In genomic region chr1:34055828-34056227, GRCh38 we compare ENCODE assay signal across 30 cellular contexts.
"Had no signal": no experiment of that assay in that cellular context is flagged by ENCODE, and none has a peak within 500 bp of the region (broad histone marks: within the 10 kb centered on the region; RNA-seq: fewer than 3 reads in every experiment).

No MANE protein-coding gene starts in this region.

- H3K27ac ChIP-seq: ascending aorta, cardiac muscle cell, WERI-Rb-1 had no signal

- H3K36me3 ChIP-seq: ascending aorta, cardiac muscle cell, WERI-Rb-1 had no signal

- H3K4me1 ChIP-seq: ascending aorta had no signal

- ATAC-seq: activated CD4-positive, alpha-beta T cell treated with anti-CD3 and anti-CD28 coated beads for 36 hours; activated CD4-positive, CD25-positive, alpha-beta regulatory T cell treated with anti-CD3 and anti-CD28 coated beads, Interleukin-2, amount 50 U/mL, for 24 hours; activated CD8-positive, alpha-beta memory T cell treated with anti-CD3 and anti-CD28 coated beads, Interleukin-2, amount 10 ng/mL, durations not matched to agents 7 days and 5 days; activated CD8-positive, alpha-beta T cell treated with anti-CD3 and anti-CD28 coated beads, Interleukin-2, amount 10 ng/mL, durations not matched to agents 7 days and 5 days; activated naive CD8-positive, alpha-beta T cell treated with anti-CD3 and anti-CD28 coated beads, Interleukin-2, amount 50 U/mL, for 24 hours; WTC11 had no signal

- H3K4me3 ChIP-seq: ascending aorta, cardiac muscle cell had no signal

- H3K9me3 ChIP-seq: ascending aorta had no signal

- DNase-seq: activated CD4-positive, alpha-beta memory T cell treated with anti-CD3 and anti-CD28 coated beads, Interleukin-2, amount 10 ng/mL, durations not matched to agents 7 days and 5 days; activated CD4-positive, alpha-beta T cell treated with anti-CD3 and anti-CD28 coated beads for 1 hour; activated CD4-positive, alpha-beta T cell treated with anti-CD3 and anti-CD28 coated beads for 36 hours; activated CD4-positive, alpha-beta T cell treated with anti-CD3 and anti-CD28 coated beads for 48 hours; activated CD4-positive, alpha-beta T cell treated with anti-CD3 and anti-CD28 coated beads, Interleukin-2, amount 10 ng/mL, durations not matched to agents 7 days and 5 days; activated CD4-positive, alpha-beta T cell treated with anti-CD3 and anti-CD28 coated beads, Interleukin-2, amount 50 U/mL, for 48 hours; activated CD4-positive, CD25-positive, alpha-beta regulatory T cell; activated CD8-positive, alpha-beta memory T cell treated with anti-CD3 and anti-CD28 coated beads for 24 hours; activated CD8-positive, alpha-beta memory T cell treated with anti-CD3 and anti-CD28 coated beads, Interleukin-2, amount 10 ng/mL, durations not matched to agents 7 days and 5 days; activated CD8-positive, alpha-beta memory T cell treated with anti-CD3 and anti-CD28 coated beads, Interleukin-2, amount 50 U/mL, for 48 hours; activated CD8-positive, alpha-beta T cell treated with anti-CD3 and anti-CD28 coated beads, Interleukin-2, amount 10 ng/mL, durations not matched to agents 7 days and 5 days; activated effector memory CD4-positive, alpha-beta T cell treated with Interleukin-2 at 50 U/mL for 16 hours; activated gamma-delta T cell; activated naive CD4-positive, alpha-beta T cell treated with anti-CD3 and anti-CD28 coated beads, Interleukin-2, amount 10 ng/mL, durations not matched to agents 7 days and 5 days; activated naive CD4-positive, alpha-beta T cell treated with Interleukin-2 at 50 U/mL for 16 hours; activated naive CD8-positive, alpha-beta T cell treated with anti-CD3 and anti-CD28 coated beads, Interleukin-2, amount 10 ng/mL, durations not matched to agents 7 days and 5 days; activated naive CD8-positive, alpha-beta T cell treated with anti-CD3 and anti-CD28 coated beads, Interleukin-2, amount 50 U/mL, for 24 hours; activated T-cell treated with anti-CD3 and anti-CD28 coated beads, Interleukin-2, amount 50 U/mL, for 24 hours; activated T-cell treated with anti-CD3 and anti-CD28 coated beads, Interleukin-2, amount 50 U/mL, for 48 hours; amygdala; anterior cingulate cortex; caudate nucleus; cerebellar nuclear complex; T-helper 2 cell; T-helper 9 cell; WERI-Rb-1 had no signal

- H3K27me3 ChIP-seq: ascending aorta, cardiac muscle cell had no signal
